8 cellular contexts compared by ENCODE assay signal in the genomic region with DNA sequence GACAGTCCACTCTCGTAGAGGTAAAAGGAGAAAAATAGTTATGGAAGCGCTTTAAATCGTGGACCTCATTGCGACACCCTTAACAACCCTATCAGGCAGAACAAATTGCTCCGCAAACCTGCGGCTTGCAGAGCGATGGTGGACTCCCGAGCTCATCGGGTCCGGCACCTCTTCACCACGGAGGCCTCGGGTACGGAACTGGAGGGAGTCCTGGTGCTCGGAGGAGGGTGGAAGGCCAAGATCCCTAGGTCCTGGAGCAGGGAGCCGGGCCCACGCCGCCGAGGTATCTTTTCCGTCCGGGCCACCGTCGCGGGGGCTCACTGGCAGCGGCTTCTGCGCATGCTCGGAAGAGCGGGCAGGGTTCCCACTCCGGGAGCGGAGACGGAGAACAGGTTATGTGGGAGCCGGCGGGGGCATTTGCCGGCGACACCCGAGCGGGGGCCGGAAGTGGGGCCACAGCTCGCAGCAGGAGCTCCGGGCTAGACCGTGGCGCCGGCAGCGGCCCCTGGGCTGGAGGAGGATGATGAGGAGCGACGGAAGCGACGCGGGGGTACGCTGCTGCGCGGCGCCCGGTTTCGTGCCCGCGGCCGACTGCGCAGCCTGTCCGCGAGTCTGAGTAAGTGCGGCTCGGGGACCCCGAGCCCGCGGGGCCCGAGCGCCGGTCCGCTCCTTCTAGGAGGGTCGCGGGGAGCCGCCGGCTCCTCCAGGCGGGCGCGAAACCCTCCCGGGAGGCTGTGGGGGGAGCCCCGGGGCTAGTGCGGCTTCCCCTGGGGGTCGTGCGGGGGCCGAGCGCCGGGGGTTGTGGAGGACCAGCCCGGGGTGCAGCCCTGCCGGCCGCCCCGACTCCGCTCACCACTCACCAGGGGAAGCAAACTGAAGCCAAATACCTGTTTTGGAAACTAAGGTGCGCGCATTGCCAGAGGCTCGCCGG. TPM values are rescaled to one million over a fixed set of nuclear protein-coding genes. Genes with fewer than 3 reads are reported as not detected.
A peak's percentile ranks its signal among the peaks of the same experiment; 100 is the strongest.
DNase-seq lines count a peak whose midpoint lies in the region; ATAC-seq and TF ChIP-seq lines count a peak whose summit lies in the region.

A gene (plus strand): TSS at position 349 of the 931 bp plus-strand sequence. CDS start 10,827 bp downstream, outside the sequence.

- peak; percentile 74 for ATAC-seq in GM21619 (IDR thresholded peaks at IDR 0.05; ENCODE audit: unreplicated experiment)
- ATAC-seq in activated T-cell treated with anti-CD3 and anti-CD28 coated beads, Interleukin-2, amount 50 U/mL, for 4 hours: peak; percentile 86 to 89

- TF ChIP-seq CTCF in PC-9 (conservative IDR thresholded peaks at IDR 0.05): no peak
- no peak for TF ChIP-seq CTCF in esophagus muscularis mucosa (IDR thresholded peaks at IDR 0.05)

- H3K4me3 ChIP-seq in PC-9 (peak within 1 kb of the TSS; percentile 96), esophagus muscularis mucosa (peak within 1 kb of the TSS; percentile 75 to 99 (median 90)), muscle layer of duodenum (ENCODE audit: low read depth in 1 of 2, low read length in 2 of 2) (peak within 1 kb of the TSS; percentile 86 to 96)

- H3K9me2 ChIP-seq in PC-9 (ENCODE audit: insufficient read depth): no peaks in the 10 kb centered on the region

- WGBS in esophagus muscularis mucosa: under 1% methylated on average over 41 of the region's 93 CpGs

- peaks cover 68% of the 10 kb centered on the region for H3K79me2 ChIP-seq in PC-9 (ENCODE audit: low read depth)

- peak within 1 kb of the TSS; percentile 98 for H2AFZ ChIP-seq in PC-9

- H3K36me3 Mint-ChIP-seq in activated T-cell treated with anti-CD3 and anti-CD28 coated beads, Interleukin-2, amount 50 U/mL, for 4 hours (ENCODE audit: insufficient read depth): no peaks in the 10 kb centered on the region

- TF ChIP-seq RAD21 in Ishikawa (IDR thresholded peaks at IDR 0.05; ENCODE audit: low read depth): no peak

- peaks cover 8% of the 10 kb centered on the region for H3F3A ChIP-seq in PC-9 (ENCODE audit: insufficient read depth, low read depth)

- no peaks in the 10 kb centered on the region for H3K9me3 ChIP-seq in PC-9 (ENCODE audit: insufficient read depth, low read depth)
- no peaks in the 10 kb centered on the region for H3K9me3 ChIP-seq in esophagus muscularis mucosa
- H3K9me3 ChIP-seq in muscle layer of duodenum (ENCODE audit: control insufficient read depth in 1 of 2, low read length in 2 of 2): no peaks in the 10 kb centered on the region

- peak; percentile 43 for DNase-seq in DMS53 treated with DMSO at 0.1 percent for 48 hours (lab: John Stamatoyannopoulos, UW; ENCODE audit: unreplicated experiment)
- peak; percentile 85 to 90 for DNase-seq in PC-9
- peak; percentile 87 for DNase-seq in activated T-cell treated with anti-CD3 and anti-CD28 coated beads, Interleukin-2, amount 50 U/mL, for 4 hours
- peak; percentile 95 for DNase-seq in esophagus muscularis mucosa (ENCODE audit: extremely low spot score)
- peak; percentile 72 for DNase-seq in stimulated activated CD8-positive, alpha-beta memory T cell treated with anti-CD3 and anti-CD28 coated beads, Interleukin-7, amount 100 ng/mL, for 24 hours (ENCODE audit: low read depth)

- H3K4me1 Mint-ChIP-seq in activated T-cell treated with anti-CD3 and anti-CD28 coated beads, Interleukin-2, amount 50 U/mL, for 4 hours (ENCODE audit: low read depth): peaks cover 56% of the 10 kb centered on the region

- H3K27me3 ChIP-seq in PC-9 (ENCODE audit: insufficient read depth, low read depth): no peaks in the 10 kb centered on the region
- no peaks in the 10 kb centered on the region for H3K27me3 ChIP-seq in esophagus muscularis mucosa
- H3K27me3 ChIP-seq in muscle layer of duodenum (ENCODE audit: low read depth, low read length): no peaks in the 10 kb centered on the region

- CTCF ChIA-PET in PC-9 (lab: Charles Lee): interaction anchor here (0.6 kb wide), 1 partner anchor 63 kb away, joined by 3 read pairs; no protein-coding TSS in a partner anchor

- H3K9me3 Mint-ChIP-seq in activated T-cell treated with anti-CD3 and anti-CD28 coated beads, Interleukin-2, amount 50 U/mL, for 4 hours: no peaks in the 10 kb centered on the region

- no peaks in the 10 kb centered on the region for H3K36me3 ChIP-seq in PC-9 (ENCODE audit: low read depth)
- H3K36me3 ChIP-seq in esophagus muscularis mucosa: no peaks in the 10 kb centered on the region
- no peaks in the 10 kb centered on the region for H3K36me3 ChIP-seq in muscle layer of duodenum (ENCODE audit: control insufficient read depth in 1 of 2, insufficient read depth in 2 of 2, low read length in 2 of 2)

- BruUV-seq in PC-9 (replicated peaks; lab: Mats Ljungman, UMichigan): no TSS peak

- H3K4me1 ChIP-seq in PC-9 (replicated peaks; ENCODE audit: insufficient read depth): peaks cover 31% of the 10 kb centered on the region
- peaks cover 44 to 72% (median 69%) of the 10 kb centered on the region in 4 donors for H3K4me1 ChIP-seq in esophagus muscularis mucosa
- H3K4me1 ChIP-seq in muscle layer of duodenum (ENCODE audit: control insufficient read depth in 1 of 2, insufficient read depth in 2 of 2, low read length in 2 of 2): peaks cover 18 to 46% of the 10 kb centered on the region in 2 donors

- peak; percentile 34 for TF ChIP-seq POLR2A in esophagus muscularis mucosa (IDR thresholded peaks at IDR 0.05; ENCODE audit: low read depth)

- intact Hi-C loops in PC-9 (cut with micrococcal nuclease; ENCODE audit: unreplicated experiment): no loop called here
- intact Hi-C loops in esophagus muscularis mucosa (cut with DNase I): no loop called here

- H4K20me1 ChIP-seq in PC-9 (ENCODE audit: insufficient read depth): peaks cover 22% of the 10 kb centered on the region

- H3K27ac ChIP-seq in PC-9: peak within 1 kb of the TSS; percentile 73
- peak within 1 kb of the TSS; percentile 84 to 94 (median 90) for H3K27ac ChIP-seq in esophagus muscularis mucosa (replicated peaks in 1 of 4)
- H3K27ac ChIP-seq in muscle layer of duodenum (ENCODE audit: low read length): peak within 1 kb of the TSS; percentile 97

- H3K4me2 ChIP-seq in PC-9: peak within 1 kb of the TSS; percentile 90

- POLR2A ChIA-PET in PC-9 (lab: Charles Lee; ENCODE audit: unreplicated experiment): no interaction called here

- H3K27me3 Mint-ChIP-seq in activated T-cell treated with anti-CD3 and anti-CD28 coated beads, Interleukin-2, amount 50 U/mL, for 4 hours (ENCODE audit: low read depth): no peaks in the 10 kb centered on the region

- TF ChIP-seq EP300 in Ishikawa (IDR thresholded peaks at IDR 0.05; ENCODE audit: borderline replicate concordance) (no peak), esophagus muscularis mucosa (IDR thresholded peaks at IDR 0.05) (no peak)

- H3K4me3 Mint-ChIP-seq in activated T-cell treated with anti-CD3 and anti-CD28 coated beads, Interleukin-2, amount 50 U/mL, for 4 hours: peak within 1 kb of the TSS; percentile 93

TF ChIP-seq in Ishikawa, 13 proteins besides CTCF, POLR2A, EP300 and RAD21 (continues in another document):
- TF ChIP-seq NFIC (IDR thresholded peaks at IDR 0.05): peak; percentile 62; the same call in 1 of the 2 replicates
- peak; percentile 83; the same call in 1 of the 2 replicates for TF ChIP-seq ZBTB7A (IDR thresholded peaks at IDR 0.05; ENCODE audit: low read depth)
- TF ChIP-seq, protein P1, sequence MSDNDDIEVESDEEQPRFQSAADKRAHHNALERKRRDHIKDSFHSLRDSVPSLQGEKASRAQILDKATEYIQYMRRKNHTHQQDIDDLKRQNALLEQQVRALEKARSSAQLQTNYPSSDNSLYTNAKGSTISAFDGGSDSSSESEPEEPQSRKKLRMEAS (IDR thresholded peaks at IDR 0.05): peak; percentile 77; the same call in 1 of the 2 replicates
- TF ChIP-seq, protein P2, sequence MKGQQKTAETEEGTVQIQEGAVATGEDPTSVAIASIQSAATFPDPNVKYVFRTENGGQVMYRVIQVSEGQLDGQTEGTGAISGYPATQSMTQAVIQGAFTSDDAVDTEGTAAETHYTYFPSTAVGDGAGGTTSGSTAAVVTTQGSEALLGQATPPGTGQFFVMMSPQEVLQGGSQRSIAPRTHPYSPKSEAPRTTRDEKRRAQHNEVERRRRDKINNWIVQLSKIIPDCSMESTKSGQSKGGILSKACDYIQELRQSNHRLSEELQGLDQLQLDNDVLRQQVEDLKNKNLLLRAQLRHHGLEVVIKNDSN (IDR thresholded peaks at IDR 0.05): no peak
- no peak for TF ChIP-seq FOXM1 (IDR thresholded peaks at IDR 0.05; ENCODE audit: borderline replicate concordance, low read depth)
- TF ChIP-seq, protein P3, sequence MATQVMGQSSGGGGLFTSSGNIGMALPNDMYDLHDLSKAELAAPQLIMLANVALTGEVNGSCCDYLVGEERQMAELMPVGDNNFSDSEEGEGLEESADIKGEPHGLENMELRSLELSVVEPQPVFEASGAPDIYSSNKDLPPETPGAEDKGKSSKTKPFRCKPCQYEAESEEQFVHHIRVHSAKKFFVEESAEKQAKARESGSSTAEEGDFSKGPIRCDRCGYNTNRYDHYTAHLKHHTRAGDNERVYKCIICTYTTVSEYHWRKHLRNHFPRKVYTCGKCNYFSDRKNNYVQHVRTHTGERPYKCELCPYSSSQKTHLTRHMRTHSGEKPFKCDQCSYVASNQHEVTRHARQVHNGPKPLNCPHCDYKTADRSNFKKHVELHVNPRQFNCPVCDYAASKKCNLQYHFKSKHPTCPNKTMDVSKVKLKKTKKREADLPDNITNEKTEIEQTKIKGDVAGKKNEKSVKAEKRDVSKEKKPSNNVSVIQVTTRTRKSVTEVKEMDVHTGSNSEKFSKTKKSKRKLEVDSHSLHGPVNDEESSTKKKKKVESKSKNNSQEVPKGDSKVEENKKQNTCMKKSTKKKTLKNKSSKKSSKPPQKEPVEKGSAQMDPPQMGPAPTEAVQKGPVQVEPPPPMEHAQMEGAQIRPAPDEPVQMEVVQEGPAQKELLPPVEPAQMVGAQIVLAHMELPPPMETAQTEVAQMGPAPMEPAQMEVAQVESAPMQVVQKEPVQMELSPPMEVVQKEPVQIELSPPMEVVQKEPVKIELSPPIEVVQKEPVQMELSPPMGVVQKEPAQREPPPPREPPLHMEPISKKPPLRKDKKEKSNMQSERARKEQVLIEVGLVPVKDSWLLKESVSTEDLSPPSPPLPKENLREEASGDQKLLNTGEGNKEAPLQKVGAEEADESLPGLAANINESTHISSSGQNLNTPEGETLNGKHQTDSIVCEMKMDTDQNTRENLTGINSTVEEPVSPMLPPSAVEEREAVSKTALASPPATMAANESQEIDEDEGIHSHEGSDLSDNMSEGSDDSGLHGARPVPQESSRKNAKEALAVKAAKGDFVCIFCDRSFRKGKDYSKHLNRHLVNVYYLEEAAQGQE (IDR thresholded peaks at IDR 0.05; ENCODE audit: low read depth): no peak
- TF ChIP-seq TAF1 (IDR thresholded peaks at IDR 0.05; ENCODE audit: low read depth): peak; percentile 70
- TF ChIP-seq YY1 (IDR thresholded peaks at IDR 0.05; ENCODE audit: low read depth): 0 out of 2 replicates have a peak, but pooled peaks have one; percentile 18
- peak; percentile 78; the same call in 1 of the 2 replicates for TF ChIP-seq TCF12 (IDR thresholded peaks at IDR 0.05; ENCODE audit: low read depth)
- peak; percentile 84 for TF ChIP-seq CEBPB (IDR thresholded peaks at IDR 0.05)
- no peak for TF ChIP-seq EGR1 (IDR thresholded peaks at IDR 0.05)
- no peak for TF ChIP-seq CREB1 (IDR thresholded peaks at IDR 0.05; ENCODE audit: low read depth)

RNA-seq across cellular contexts. Expression of the gene that starts here (rescaled TPM):
- total RNA-seq in PC-9 (2021) (4.0 and 5.5 TPM in 2 replicates), esophagus muscularis mucosa (10 to 100 TPM; 10.3 to 12.9 (median 11.1) TPM)
- 1 to 10 TPM; 6.6 to 7.4 (median 6.7) TPM for total RNA-seq in activated T-cell treated with anti-CD3 and anti-CD28 coated beads, Interleukin-2, amount 50 U/mL, for 4 hours

Comparison
In these comparisons a context has a peak if more than half of its experiments do, and no peak if none do; other contexts are left out.
1. Peak in every context shown above with its lines: DNase-seq, ATAC-seq, H3K4me3 ChIP-seq and H3K27ac ChIP-seq.
2. DNase-seq: peak in every context shown above with its lines; median percentile 95 in esophagus muscularis mucosa; 88 in PC-9; 87 in activated T-cell treated with anti-CD3 and anti-CD28 coated beads, Interleukin-2, amount 50 U/mL, for 4 hours; 72 in stimulated activated CD8-positive, alpha-beta memory T cell treated with anti-CD3 and anti-CD28 coated beads, Interleukin-7, amount 100 ng/mL, for 24 hours; 43 in DMS53 treated with DMSO at 0.1 percent for 48 hours.